8 cellular contexts compared by ENCODE assay signal in genomic region chr3:186826316-186826977, GRCh38. TPM values are rescaled to one million over a fixed set of nuclear protein-coding genes. Genes with fewer than 3 reads are reported as not detected.
A peak's percentile ranks its signal among the peaks of the same experiment; 100 is the strongest.
DNase-seq lines count a peak whose midpoint lies in the region; ATAC-seq and TF ChIP-seq lines count a peak whose summit lies in the region.

No MANE protein-coding gene starts in this region.

- peaks cover 12% of the 10 kb centered on the region for H3K36me3 Mint-ChIP-seq in effector memory CD8-positive, alpha-beta T cell (ENCODE audit: insufficient read depth)

- H3K36me3 ChIP-seq in RWPE2 (ENCODE audit: low read depth) = no peaks in the 10 kb centered on the region
- H3K36me3 ChIP-seq in neuron (ENCODE audit: insufficient read depth, low read length) = no peaks in the 10 kb centered on the region

- no peak overlapping the region for H3K27ac ChIP-seq in RWPE2 (ENCODE audit: poor library complexity, severe bottlenecking)

- peaks cover 23 to 59% of the 10 kb centered on the region in 2 donors for H3K27me3 Mint-ChIP-seq in effector memory CD8-positive, alpha-beta T cell

- no peak overlapping the region for H2AFZ ChIP-seq in neuron (ENCODE audit: low read depth, low read length)

- H3K4me1 ChIP-seq in RWPE2 (ENCODE audit: insufficient read depth, poor library complexity, severe bottlenecking) (peaks cover 6% of the 10 kb centered on the region), neuron (ENCODE audit: insufficient read depth, low read length) (peaks cover 27% of the 10 kb centered on the region)

- H3K4me3 ChIP-seq in RWPE2 (ENCODE audit: severe bottlenecking) (peak overlapping the region; percentile 13), neuron (ENCODE audit: low read length) (peak overlapping the region; percentile 58)

- no peak overlapping the region for H3K27ac Mint-ChIP-seq in effector memory CD8-positive, alpha-beta T cell

- in situ Hi-C loops in G401 (cut with HindIII; ENCODE audit: low sequenced_read_pairs) (no loop called here), GM13976 (cut with MboI; ENCODE audit: low sequenced_read_pairs, unreplicated experiment) (no loop called here)

- H3K27me3 ChIP-seq in RWPE2 (ENCODE audit: insufficient read depth, poor library complexity, severe bottlenecking) = peaks cover 37% of the 10 kb centered on the region
- H3K27me3 ChIP-seq in neuron (ENCODE audit: insufficient read depth, low read length) = peaks cover 53% of the 10 kb centered on the region

- H3K4me3 Mint-ChIP-seq in effector memory CD8-positive, alpha-beta T cell = peak overlapping the region; percentile 47 to 68

- ATAC-seq in RWPE2 (ENCODE audit: low read depth) = no peak
- ATAC-seq in effector memory CD8-positive, alpha-beta T cell (replicated peaks) = no peak
- no peak for ATAC-seq in GM21619 (IDR thresholded peaks at IDR 0.05; ENCODE audit: unreplicated experiment)

- H3K9me3 Mint-ChIP-seq in effector memory CD8-positive, alpha-beta T cell = no peaks in the 10 kb centered on the region

- H3K9me3 ChIP-seq in RWPE2 (ENCODE audit: severe bottlenecking) (no peaks in the 10 kb centered on the region), neuron (ENCODE audit: low read length) (no peaks in the 10 kb centered on the region)

- TF ChIP-seq CTCF in RWPE2 (IDR thresholded peaks at IDR 0.05; ENCODE audit: poor library complexity, severe bottlenecking) (no peak), GM13976 (IDR thresholded peaks at IDR 0.05; ENCODE audit: borderline replicate concordance, control extremely low read depth, extremely low read depth, insufficient read depth, missing control alignments) (no peak)

- H3K4me1 Mint-ChIP-seq in effector memory CD8-positive, alpha-beta T cell (ENCODE audit: low read depth in 2 of 2) = peaks cover 10 to 11% of the 10 kb centered on the region in 2 donors

- DNase-seq in G401 (ENCODE audit: low spot score) (peak; percentile 31), RWPE2 (ENCODE audit: low spot score) (no peak), EL (no peak), GM13976 (ENCODE audit: low spot score) (no peak), hippocampal formation (lab: John Stamatoyannopoulos, UW) (no peak)
- DNase-seq in effector memory CD8-positive, alpha-beta T cell = no peak

RNA-seq across cellular contexts. Expression of gene ADIPOQ, which starts 16.1 kb away (rescaled TPM):
- not detected in 2 replicates for total RNA-seq in G401 (2014; rRNA removed; shearing (Covaris generic))

RNA-seq across cellular contexts. Expression of gene RFC4, which starts 20.2 kb away (rescaled TPM):
- 53.7 and 76.8 TPM in 2 replicates for total RNA-seq in G401 (2014; rRNA removed; shearing (Covaris generic))

RNA-seq across cellular contexts. Expression of gene EIF4A2, which starts 43.1 kb away (rescaled TPM):
- total RNA-seq in G401 (2014; rRNA removed; shearing (Covaris generic)) = 215 and 286 TPM in 2 replicates
